2 cellular contexts compared by ENCODE assay signal in the genomic region with DNA sequence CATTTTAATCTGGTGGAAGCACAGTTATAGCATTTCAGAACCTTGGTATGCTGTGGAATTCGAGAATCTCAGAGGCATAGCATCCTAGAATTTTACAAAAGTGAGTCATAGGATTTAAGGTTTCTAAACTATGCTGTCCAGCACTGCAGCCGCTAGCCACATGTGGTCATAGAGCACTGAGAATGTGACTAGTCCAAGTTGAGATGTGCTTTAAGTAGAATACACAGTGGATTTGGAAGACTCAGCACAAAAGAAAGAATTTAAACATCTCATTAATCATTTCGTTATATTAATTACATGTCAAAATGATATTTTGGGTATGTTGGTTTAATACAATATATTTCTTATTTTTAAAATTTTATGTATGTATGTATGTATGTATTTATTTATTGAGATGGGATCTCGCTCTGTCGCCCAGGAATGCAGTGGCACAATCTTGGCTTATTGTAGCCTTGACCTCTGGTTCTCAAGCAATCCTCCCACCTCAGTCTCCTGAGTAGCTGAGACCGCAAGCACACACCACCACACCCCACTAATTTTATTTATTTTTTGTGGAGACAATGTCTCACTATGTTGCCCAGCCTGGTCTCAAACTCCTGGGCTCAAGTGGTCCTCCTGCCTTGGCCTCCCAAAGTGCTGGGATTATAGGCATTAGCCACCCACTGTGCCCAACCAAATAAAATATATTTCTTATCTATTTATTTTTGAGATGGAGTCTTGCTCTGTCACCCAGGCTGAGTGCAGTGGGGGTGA.
TF ChIP-seq lines count a peak whose summit lies in the region.

No MANE protein-coding gene starts in this region.

TF ChIP-seq in IMR-90, 13 proteins besides CTCF, POLR2A, EP300 and RAD21:
- TF ChIP-seq MAZ (IDR thresholded peaks at IDR 0.05; ENCODE audit: borderline replicate concordance, low read depth, low read length) (no peak), CEBPB (IDR thresholded peaks at IDR 0.05; ENCODE audit: low read depth, low read length) (0 out of 2 replicates have a peak, but pooled peaks have one; percentile 22), MXI1 (IDR thresholded peaks at IDR 0.05; ENCODE audit: borderline replicate concordance, low read depth, low read length) (peak; percentile 97), RCOR1 (IDR thresholded peaks at IDR 0.05; ENCODE audit: insufficient replicate concordance, low read length) (peak; percentile 72), FOS (IDR thresholded peaks at IDR 0.05; ENCODE audit: low read depth, low read length) (peak; percentile 90), MAFK (IDR thresholded peaks at IDR 0.05; ENCODE audit: low read depth, low read length) (peak; percentile 89), RFX5 (IDR thresholded peaks at IDR 0.05; ENCODE audit: low read depth, low read length) (no peak), BHLHE40 (IDR thresholded peaks at IDR 0.05; ENCODE audit: low read depth, low read length) (peak; percentile 73), NFE2L2 (IDR thresholded peaks at IDR 0.05; ENCODE audit: low read depth, low read length) (peak; percentile 5; the same call in 1 of the 2 replicates), USF2 (IDR thresholded peaks at IDR 0.05; ENCODE audit: low read depth, low read length) (0 out of 2 replicates have a peak, but pooled peaks have one; percentile 24)

TF ChIP-seq in K562, 482 proteins besides CTCF, POLR2A, EP300 and RAD21:
- peak; percentile 42; the same call in 1 of the 2 replicates for TF ChIP-seq C11orf30 (IDR thresholded peaks at IDR 0.05; ENCODE audit: low read depth)
- no peak for TF ChIP-seq TAF15 (IDR thresholded peaks at IDR 0.05; ENCODE audit: low read depth, low read length)
- no peak for TF ChIP-seq TARDBP (IDR thresholded peaks at IDR 0.05)
- TF ChIP-seq ZBTB33 (CRISPR knock-in tag; IDR thresholded peaks at IDR 0.05): peak; percentile 37; the same call in 1 of the 2 replicates
- TF ChIP-seq CHD2 (IDR thresholded peaks at IDR 0.05; ENCODE audit: low read depth, low read length): no peak
- TF ChIP-seq RB1 (IDR thresholded peaks at IDR 0.05; ENCODE audit: low read depth): no peak
- TF ChIP-seq ZNF316 (IDR thresholded peaks at IDR 0.05): peak; percentile 60
- TF ChIP-seq KDM5B (IDR thresholded peaks at IDR 0.05; ENCODE audit: insufficient replicate concordance, low read depth, low read length): no peak
- TF ChIP-seq CREBBP (IDR thresholded peaks at IDR 0.05; ENCODE audit: low read depth, low read length): no peak
- no peak for TF ChIP-seq NFXL1 (CRISPR knock-in tag; IDR thresholded peaks at IDR 0.05)
TF ChIP-seq in K562: peak in this region for 3.
